In the genomic region with DNA sequence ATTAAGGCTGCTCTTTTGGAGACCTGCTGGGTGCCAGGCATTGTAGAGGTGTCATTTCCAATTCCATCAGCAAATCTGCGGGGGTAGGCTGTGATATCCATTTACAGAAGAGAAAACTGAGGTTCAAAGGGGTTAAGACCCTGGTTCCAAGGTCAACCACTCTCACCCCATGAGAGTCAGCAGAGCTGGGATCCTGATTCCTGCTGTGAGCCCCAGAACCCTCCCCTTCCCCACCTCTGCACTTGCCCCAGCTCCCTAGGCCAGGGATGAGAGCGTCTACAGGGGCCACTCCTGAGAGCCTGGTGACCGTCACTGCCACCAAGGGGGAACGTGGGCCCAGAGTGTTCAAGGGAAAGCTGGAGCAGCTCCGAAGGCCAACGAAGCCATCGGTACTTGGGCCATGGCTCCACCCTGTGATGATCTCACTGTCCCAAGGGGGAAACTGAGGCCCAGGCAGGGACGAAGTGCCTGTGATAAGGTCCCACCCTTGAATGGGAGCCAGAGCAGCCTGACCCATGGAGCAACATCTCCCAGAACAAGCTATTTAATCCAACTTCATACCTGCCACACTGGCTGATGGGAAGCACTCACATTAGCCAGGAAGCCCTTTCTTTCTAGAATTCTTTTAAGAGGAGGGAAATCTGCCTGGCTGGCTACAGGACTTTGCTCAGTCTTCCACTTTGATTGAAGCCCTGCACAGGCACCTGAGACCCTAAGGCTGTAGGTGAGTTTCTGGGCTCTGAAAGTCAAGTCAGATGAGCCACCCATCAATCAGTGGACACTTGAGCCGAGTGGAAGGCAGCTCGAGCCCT, we compare ENCODE assay signal across 8 cellular contexts. TPM values are rescaled to one million over a fixed set of nuclear protein-coding genes. Genes with fewer than 3 reads are reported as not detected.
DNase-seq lines count a peak whose midpoint lies in the region; ATAC-seq and TF ChIP-seq lines count a peak whose summit lies in the region.

No MANE protein-coding gene starts in this region.

- H3K27ac Mint-ChIP-seq in CD14-positive monocyte (no peak overlapping the region), brain (peak overlapping the region in 4 of 5 experiments; percentile 76 to 93 (median 89))
- H3K27ac Mint-ChIP-seq in natural killer cell treated with Interleukin-12 subunit alpha and Interleukin-12 subunit beta and Interleukin-15 and Interleukin-18, amount 100 ng/mL, for 72 hours, result peak overlapping the region; percentile 60 to 78

- no peak for ATAC-seq in natural killer cell treated with Interleukin-12 subunit alpha and Interleukin-12 subunit beta and Interleukin-15 and Interleukin-18, amount 100 ng/mL, for 72 hours
- ATAC-seq in GM19452 (IDR thresholded peaks at IDR 0.05; ENCODE audit: unreplicated experiment), result no peak
- ATAC-seq in GM18907 (IDR thresholded peaks at IDR 0.05; ENCODE audit: unreplicated experiment), result no peak

- H3K36me3 Mint-ChIP-seq in CD14-positive monocyte (no peaks in the 10 kb centered on the region), brain (peaks cover 4% of the 10 kb centered on the region)
- no peaks in the 10 kb centered on the region for H3K36me3 Mint-ChIP-seq in natural killer cell treated with Interleukin-12 subunit alpha and Interleukin-12 subunit beta and Interleukin-15 and Interleukin-18, amount 100 ng/mL, for 72 hours

- POLR2A ChIA-PET in GM10248 (lab: Yijun Ruan, JAX), result no interaction called here

- H3K4me1 Mint-ChIP-seq in CD14-positive monocyte (peaks cover 31% of the 10 kb centered on the region), brain (peaks cover 31% of the 10 kb centered on the region)
- H3K4me1 Mint-ChIP-seq in natural killer cell treated with Interleukin-12 subunit alpha and Interleukin-12 subunit beta and Interleukin-15 and Interleukin-18, amount 100 ng/mL, for 72 hours (ENCODE audit: low read depth in 2 of 2), result peaks cover 13 to 19% of the 10 kb centered on the region in 2 donors

- intact Hi-C loops in CD14-positive monocyte (cut with micrococcal nuclease), result loop anchor here (5.0 to 10.0 kb wide), 3 partner anchors 184 to 434 kb away; no protein-coding TSS in a partner anchor

- no peak for TF ChIP-seq CTCF in CD14-positive monocyte (IDR thresholded peaks at IDR 0.05)
- no peak for TF ChIP-seq CTCF in GM10248 (IDR thresholded peaks at IDR 0.05; ENCODE audit: control extremely low read depth, extremely low read depth, low read depth, missing control alignments)
- TF ChIP-seq CTCF in brain (conservative IDR thresholded peaks at IDR 0.05), result no peak

- CTCF ChIA-PET in GM10248 (lab: Yijun Ruan, JAX), result interaction anchor here (0.7 to 1.3 kb wide), 6 partner anchors 11 to 977 kb away, joined by 3 to 6 read pairs (median 3); no protein-coding TSS in a partner anchor

- H3K9me3 Mint-ChIP-seq in CD14-positive monocyte, result peaks cover 0 to 2% (median 0%) of the 10 kb centered on the region in 7 donors
- peaks cover 0 to 4% (median 0%) of the 10 kb centered on the region in 5 experiments for H3K9me3 Mint-ChIP-seq in brain
- no peaks in the 10 kb centered on the region for H3K9me3 Mint-ChIP-seq in natural killer cell treated with Interleukin-12 subunit alpha and Interleukin-12 subunit beta and Interleukin-15 and Interleukin-18, amount 100 ng/mL, for 72 hours

- DNase-seq in CD14-positive monocyte (ENCODE audit: low spot score) (no peak), GM10248 (ENCODE audit: extremely low spot score) (peak; percentile 19), occipital lobe (lab: John Stamatoyannopoulos, UW) (no peak), NCI-H1417 treated with DMSO at 0.1 percent for 48 hours (lab: John Stamatoyannopoulos, UW) (no peak)
- DNase-seq in natural killer cell treated with Interleukin-12 subunit alpha and Interleukin-12 subunit beta and Interleukin-15 and Interleukin-18, amount 100 ng/mL, for 72 hours (ENCODE audit: low spot score), result no peak

- H3K27me3 Mint-ChIP-seq in CD14-positive monocyte (ENCODE audit: low read depth in 3 of 3) (peaks cover 10 to 49% (median 16%) of the 10 kb centered on the region in 3 donors), brain (peaks cover 8% of the 10 kb centered on the region)
- peaks cover 0 to 2% of the 10 kb centered on the region in 2 donors for H3K27me3 Mint-ChIP-seq in natural killer cell treated with Interleukin-12 subunit alpha and Interleukin-12 subunit beta and Interleukin-15 and Interleukin-18, amount 100 ng/mL, for 72 hours

- H3K4me3 Mint-ChIP-seq in CD14-positive monocyte, result peak overlapping the region; percentile 27 to 49
- H3K4me3 Mint-ChIP-seq in brain, result peak overlapping the region; percentile 80 to 89 (median 81)
- H3K4me3 Mint-ChIP-seq in natural killer cell treated with Interleukin-12 subunit alpha and Interleukin-12 subunit beta and Interleukin-15 and Interleukin-18, amount 100 ng/mL, for 72 hours, result peak overlapping the region; percentile 65

RNA-seq across cellular contexts. Expression of gene HS6ST1, which starts 2.1 kb away (rescaled TPM):
- polyA plus RNA-seq in CD14-positive monocyte (1 to 10 TPM; 2.9 to 4.0 TPM), brain (ENCODE audit: insufficient read depth, low read depth, low replicate concordance) (64.3 TPM)
- 10 to 100 TPM; 17.5 to 25.5 TPM for total RNA-seq in natural killer cell treated with Interleukin-12 subunit alpha and Interleukin-12 subunit beta and Interleukin-15 and Interleukin-18, amount 100 ng/mL, for 72 hours
- 85.5 TPM for total RNA-seq in occipital lobe

Comparison
In these comparisons a context has a peak if more than half of its experiments do, and no peak if none do; other contexts are left out.
1. H3K27ac Mint-ChIP-seq: peak in brain (4 of 5) and natural killer cell treated with Interleukin-12 subunit alpha and Interleukin-12 subunit beta and Interleukin-15 and Interleukin-18, amount 100 ng/mL, for 72 hours (2 of 2); none in CD14-positive monocyte (0 of 7).
2. Peak in every context shown above with its lines, with median percentiles within 50 percentile points of each other: H3K4me3 Mint-ChIP-seq.